24 cellular contexts compared by ENCODE assay signal in the genomic region with DNA sequence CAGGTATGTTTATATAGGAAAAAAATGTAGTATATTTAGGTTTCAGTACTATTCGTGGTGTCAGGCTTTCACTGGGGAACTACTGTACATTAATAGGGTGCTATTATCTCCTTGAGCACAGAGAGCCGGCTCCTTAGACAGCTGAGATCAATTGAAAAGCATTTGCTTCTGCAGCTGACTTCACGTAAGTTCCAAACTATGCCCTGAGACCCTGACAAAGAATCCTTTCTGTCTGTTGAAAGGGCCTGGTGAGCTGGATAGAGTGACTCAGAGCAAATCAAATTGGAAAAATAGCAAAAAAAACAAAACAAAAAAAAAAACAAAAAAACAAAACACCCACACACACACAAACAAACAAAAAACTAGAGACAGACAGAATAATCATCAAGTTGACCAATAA.
"Had no signal": no experiment of that assay in that cellular context is flagged by ENCODE, and none has a peak within 500 bp of the region (broad histone marks: within the 10 kb centered on the region; RNA-seq: fewer than 3 reads in every experiment).

No MANE protein-coding gene starts in this region.

- H3K4me3 Mint-ChIP-seq: activated CD4-positive, alpha-beta T cell treated with anti-CD3 and anti-CD28 coated beads, Interleukin-2, amount 10 ng/mL, durations not matched to agents 24 days and 14 days; activated CD8-positive, alpha-beta memory T cell treated with anti-CD3 and anti-CD28 coated beads, Interleukin-2, amount 10 ng/mL, durations not matched to agents 7 days and 5 days; activated naive CD8-positive, alpha-beta T cell treated with anti-CD3 and anti-CD28 coated beads for 36 hours; activated T-cell treated with anti-CD3 and anti-CD28 coated beads, Interleukin-2, amount 50 U/mL, for 4 hours; T-helper 1 cell treated with Interleukin-12 subunit alpha and Interleukin-12 subunit beta and Interleukin-4 antibody, amounts not matched to agents 30 μg/mL and 1 μg/mL, for 36 hours had no signal

- H3K27ac ChIP-seq: breast epithelium, Peyer's patch, SJSA1 had no signal

- H3K27me3 Mint-ChIP-seq: activated CD4-positive, alpha-beta T cell treated with anti-CD3 and anti-CD28 coated beads, Interleukin-2, amount 10 ng/mL, durations not matched to agents 24 days and 14 days; activated CD8-positive, alpha-beta memory T cell treated with anti-CD3 and anti-CD28 coated beads, Interleukin-2, amount 10 ng/mL, durations not matched to agents 7 days and 5 days had no signal

- H3K9me3 ChIP-seq: breast epithelium, Peyer's patch, SJSA1 had no signal

- H3K36me3 Mint-ChIP-seq: activated CD8-positive, alpha-beta memory T cell treated with anti-CD3 and anti-CD28 coated beads, Interleukin-2, amount 10 ng/mL, durations not matched to agents 7 days and 5 days; activated naive CD8-positive, alpha-beta T cell treated with anti-CD3 and anti-CD28 coated beads for 36 hours had no signal

- FAIRE-seq: K562 had no signal

- H3K4me1 Mint-ChIP-seq: activated CD4-positive, alpha-beta T cell treated with anti-CD3 and anti-CD28 coated beads, Interleukin-2, amount 10 ng/mL, durations not matched to agents 24 days and 14 days; activated CD8-positive, alpha-beta memory T cell treated with anti-CD3 and anti-CD28 coated beads, Interleukin-2, amount 10 ng/mL, durations not matched to agents 7 days and 5 days; activated naive CD8-positive, alpha-beta T cell treated with anti-CD3 and anti-CD28 coated beads for 36 hours had no signal

- H3K9me3 Mint-ChIP-seq: activated CD4-positive, alpha-beta T cell treated with anti-CD3 and anti-CD28 coated beads, Interleukin-2, amount 10 ng/mL, durations not matched to agents 24 days and 14 days; activated naive CD8-positive, alpha-beta T cell treated with anti-CD3 and anti-CD28 coated beads for 36 hours; T-helper 1 cell treated with Interleukin-12 subunit alpha and Interleukin-12 subunit beta and Interleukin-4 antibody, amounts not matched to agents 30 μg/mL and 1 μg/mL, for 36 hours had no signal

- H3K36me3 ChIP-seq: breast epithelium, Peyer's patch, SJSA1 had no signal

- H3K27me3 ChIP-seq: breast epithelium, Peyer's patch, SJSA1 had no signal

- H3K4me1 ChIP-seq: breast epithelium, Peyer's patch, SJSA1 had no signal

- ATAC-seq: activated CD8-positive, alpha-beta memory T cell treated with anti-CD3 and anti-CD28 coated beads, Interleukin-2, amount 10 ng/mL, durations not matched to agents 7 days and 5 days; activated T-cell treated with anti-CD3 and anti-CD28 coated beads, Interleukin-2, amount 50 U/mL, for 4 hours; K562 had no signal

- DNase-seq: activated CD4-positive, alpha-beta T cell treated with anti-CD3 and anti-CD28 coated beads, Interleukin-2, amount 10 ng/mL, durations not matched to agents 24 days and 14 days; activated CD4-positive, alpha-beta T cell treated with anti-CD3 and anti-CD28 coated beads, Interleukin-2, amount 50 U/mL, for 48 hours; activated CD4-positive, CD25-positive, alpha-beta regulatory T cell treated with anti-CD3 and anti-CD28 coated beads, Interleukin-2, amount 50 U/mL, for 72 hours; activated CD8-positive, alpha-beta memory T cell treated with anti-CD3 and anti-CD28 coated beads, Interleukin-2, amount 10 ng/mL, durations not matched to agents 7 days and 5 days; activated effector memory CD4-positive, alpha-beta T cell treated with anti-CD3 and anti-CD28 coated beads, Interleukin-2, amount 50 U/mL, for 16 hours; activated naive CD4-positive, alpha-beta T cell treated with Interleukin-2 at 50 U/mL for 16 hours; activated naive CD8-positive, alpha-beta T cell treated with anti-CD3 and anti-CD28 coated beads for 36 hours; activated T-cell treated with anti-CD3 and anti-CD28 coated beads, Interleukin-2, amount 50 U/mL, for 4 hours; caudate nucleus; Karpas-422; MM.1S; NCI-H1048; NCI-H146; NCI-H1930; NCI-H345; NCI-H510A; NCI-H526 treated with DMSO at 0.1 percent for 48 hours; NCI-H82; Peyer's patch; SHP77 had no signal

- H3K27ac Mint-ChIP-seq: activated CD4-positive, alpha-beta T cell treated with anti-CD3 and anti-CD28 coated beads, Interleukin-2, amount 10 ng/mL, durations not matched to agents 24 days and 14 days; activated CD8-positive, alpha-beta memory T cell treated with anti-CD3 and anti-CD28 coated beads, Interleukin-2, amount 10 ng/mL, durations not matched to agents 7 days and 5 days; activated naive CD8-positive, alpha-beta T cell treated with anti-CD3 and anti-CD28 coated beads for 36 hours; T-helper 1 cell treated with Interleukin-12 subunit alpha and Interleukin-12 subunit beta and Interleukin-4 antibody, amounts not matched to agents 30 μg/mL and 1 μg/mL, for 36 hours had no signal

- H3K4me3 ChIP-seq: breast epithelium, K562, Peyer's patch, SJSA1 had no signal
